In genomic region chr4:120400441-120400840, GRCh38 we compare ENCODE assay signal across 40 cellular contexts.
"Had no signal": no experiment of that assay in that cellular context is flagged by ENCODE, and none has a peak within 500 bp of the region (broad histone marks: within the 10 kb centered on the region; RNA-seq: fewer than 3 reads in every experiment).

No MANE protein-coding gene starts in this region.

- DNase-seq: activated effector memory CD4-positive, alpha-beta T cell treated with anti-CD3 and anti-CD28 coated beads, Interleukin-2, amount 50 U/mL, for 16 hours; activated effector memory CD4-positive, alpha-beta T cell treated with Interleukin-2 at 50 U/mL for 16 hours; activated gamma-delta T cell; activated gamma-delta T cell treated with Interleukin-2 at 50 U/mL for 16 hours; activated naive CD4-positive, alpha-beta T cell; activated naive CD4-positive, alpha-beta T cell treated with anti-CD3 and anti-CD28 coated beads for 36 hours; activated naive CD4-positive, alpha-beta T cell treated with anti-CD3 and anti-CD28 coated beads, Interleukin-2, amount 10 ng/mL, durations not matched to agents 7 days and 5 days; activated naive CD4-positive, alpha-beta T cell treated with anti-CD3 and anti-CD28 coated beads, Interleukin-2, amount 50 U/mL, for 16 hours; activated naive CD4-positive, alpha-beta T cell treated with Interleukin-2 at 50 U/mL for 16 hours; activated naive CD8-positive, alpha-beta T cell treated with anti-CD3 and anti-CD28 coated beads for 36 hours; activated naive CD8-positive, alpha-beta T cell treated with anti-CD3 and anti-CD28 coated beads, Interleukin-2, amount 10 ng/mL, durations not matched to agents 7 days and 5 days; activated naive CD8-positive, alpha-beta T cell treated with anti-CD3 and anti-CD28 coated beads, Interleukin-2, amount 50 U/mL, for 24 hours; activated T-cell treated with anti-CD3 and anti-CD28 coated beads, Interleukin-2, amount 50 U/mL, for 1 hour; activated T-cell treated with anti-CD3 and anti-CD28 coated beads, Interleukin-2, amount 50 U/mL, for 24 hours; activated T-cell treated with anti-CD3 and anti-CD28 coated beads, Interleukin-2, amount 50 U/mL, for 4 hours; activated T-cell treated with anti-CD3 and anti-CD28 coated beads, Interleukin-2, amount 50 U/mL, for 48 hours; activated T-cell treated with anti-CD3 and anti-CD28 coated beads, Interleukin-2, amount 50 U/mL, for 72 hours; adrenal gland; amniotic stem cell; amygdala; anterior cingulate cortex; aorta; body of pancreas; brain microvascular endothelial cell; caudate nucleus; central memory CD4-positive, alpha-beta T cell; cerebellar nuclear complex had no signal

- H3K36me3 Mint-ChIP-seq: activated naive CD4-positive, alpha-beta T cell treated with anti-CD3 and anti-CD28 coated beads, Interleukin-2, amount 10 ng/mL, durations not matched to agents 7 days and 5 days; activated naive CD4-positive, alpha-beta T cell treated with anti-CD3 and anti-CD28 coated beads, Interleukin-2, amount 50 U/mL, for 24 hours; activated naive CD4-positive, alpha-beta T cell treated with anti-CD3 and anti-CD28 coated beads, Interleukin-2, amount 50 U/mL, for 72 hours; activated naive CD8-positive, alpha-beta T cell; activated naive CD8-positive, alpha-beta T cell treated with anti-CD3 and anti-CD28 coated beads for 36 hours; activated naive CD8-positive, alpha-beta T cell treated with anti-CD3 and anti-CD28 coated beads, Interleukin-2, amount 10 ng/mL, durations not matched to agents 7 days and 5 days; brain had no signal

- ATAC-seq: activated naive CD4-positive, alpha-beta T cell treated with anti-CD3 and anti-CD28 coated beads, Interleukin-2, amount 50 U/mL, for 72 hours; activated naive CD8-positive, alpha-beta T cell treated with anti-CD3 and anti-CD28 coated beads, Interleukin-2, amount 50 U/mL, for 24 hours; activated T-cell treated with anti-CD3 and anti-CD28 coated beads, Interleukin-2, amount 50 U/mL, for 4 hours; activated T-cell treated with anti-CD3 and anti-CD28 coated beads, Interleukin-2, amount 50 U/mL, for 72 hours; activated T-helper 17 cell treated with anti-CD3 and anti-CD28 coated beads, Interleukin-2, amount 50 U/mL, for 72 hours; body of pancreas had no signal

- H3K27me3 Mint-ChIP-seq: activated naive CD4-positive, alpha-beta T cell treated with anti-CD3 and anti-CD28 coated beads, Interleukin-2, amount 10 ng/mL, durations not matched to agents 7 days and 5 days; activated naive CD4-positive, alpha-beta T cell treated with anti-CD3 and anti-CD28 coated beads, Interleukin-2, amount 50 U/mL, for 24 hours; activated naive CD8-positive, alpha-beta T cell treated with anti-CD3 and anti-CD28 coated beads, Interleukin-2, amount 10 ng/mL, durations not matched to agents 7 days and 5 days; activated naive CD8-positive, alpha-beta T cell treated with anti-CD3 and anti-CD28 coated beads, Interleukin-2, amount 50 U/mL, for 24 hours; activated T-cell treated with anti-CD3 and anti-CD28 coated beads, Interleukin-2, amount 50 U/mL, for 24 hours; activated T-helper 17 cell treated with anti-CD3 and anti-CD28 coated beads, Interleukin-2, amount 50 U/mL, for 72 hours; brain; central memory CD8-positive, alpha-beta T cell had no signal

- H3K36me3 ChIP-seq: adrenal gland, ascending aorta, brain microvascular endothelial cell, breast epithelium, cardiac muscle cell had no signal

- H3K27me3 ChIP-seq: adrenal gland, ascending aorta, body of pancreas, brain microvascular endothelial cell, breast epithelium, cardiac muscle cell had no signal

- H3K27ac Mint-ChIP-seq: activated naive CD4-positive, alpha-beta T cell treated with anti-CD3 and anti-CD28 coated beads for 36 hours; activated naive CD4-positive, alpha-beta T cell treated with anti-CD3 and anti-CD28 coated beads, Interleukin-2, amount 10 ng/mL, durations not matched to agents 7 days and 5 days; activated naive CD4-positive, alpha-beta T cell treated with anti-CD3 and anti-CD28 coated beads, Interleukin-2, amount 50 U/mL, for 24 hours; activated naive CD4-positive, alpha-beta T cell treated with anti-CD3 and anti-CD28 coated beads, Interleukin-2, amount 50 U/mL, for 72 hours; activated naive CD8-positive, alpha-beta T cell; activated naive CD8-positive, alpha-beta T cell treated with anti-CD3 and anti-CD28 coated beads for 36 hours; activated naive CD8-positive, alpha-beta T cell treated with anti-CD3 and anti-CD28 coated beads, Interleukin-2, amount 10 ng/mL, durations not matched to agents 7 days and 5 days; activated naive CD8-positive, alpha-beta T cell treated with anti-CD3 and anti-CD28 coated beads, Interleukin-2, amount 50 U/mL, for 24 hours; activated T-cell treated with anti-CD3 and anti-CD28 coated beads, Interleukin-2, amount 50 U/mL, for 24 hours; activated T-cell treated with anti-CD3 and anti-CD28 coated beads, Interleukin-2, amount 50 U/mL, for 72 hours; activated T-helper 1 cell treated with anti-CD3 and anti-CD28 coated beads, Interleukin-12 subunit alpha, Interleukin-12 subunit beta, Interleukin-2, Interleukin-4 antibody, amounts not matched to agents 30 ng/mL and 10 ng/mL and 1 ng/mL, durations not matched to agents 14 hours and 24 hours and 36 hours; activated T-helper 17 cell treated with anti-CD3 and anti-CD28 coated beads, Interleukin-2, amount 50 U/mL, for 72 hours; activated T-helper 2 cell treated with anti-CD3 and anti-CD28 coated beads, Interferon-gamma antibody, Interleukin-2, Interleukin-4, amounts not matched to agents 10 μg/mL and 5 μg/mL and 100 μg/mL, durations not matched to agents 14 hours and 24 hours and 36 hours; brain had no signal

- H3K4me1 Mint-ChIP-seq: activated naive CD4-positive, alpha-beta T cell treated with anti-CD3 and anti-CD28 coated beads, Interleukin-2, amount 10 ng/mL, durations not matched to agents 7 days and 5 days; activated naive CD4-positive, alpha-beta T cell treated with anti-CD3 and anti-CD28 coated beads, Interleukin-2, amount 50 U/mL, for 24 hours; activated naive CD8-positive, alpha-beta T cell treated with anti-CD3 and anti-CD28 coated beads for 36 hours; activated naive CD8-positive, alpha-beta T cell treated with anti-CD3 and anti-CD28 coated beads, Interleukin-2, amount 10 ng/mL, durations not matched to agents 7 days and 5 days; activated naive CD8-positive, alpha-beta T cell treated with anti-CD3 and anti-CD28 coated beads, Interleukin-2, amount 50 U/mL, for 24 hours; activated T-helper 17 cell treated with anti-CD3 and anti-CD28 coated beads, Interleukin-2, amount 50 U/mL, for 72 hours; brain; central memory CD8-positive, alpha-beta T cell had no signal

- H3K4me3 Mint-ChIP-seq: activated naive CD4-positive, alpha-beta T cell treated with anti-CD3 and anti-CD28 coated beads for 36 hours; activated naive CD4-positive, alpha-beta T cell treated with anti-CD3 and anti-CD28 coated beads, Interleukin-2, amount 10 ng/mL, durations not matched to agents 7 days and 5 days; activated naive CD4-positive, alpha-beta T cell treated with anti-CD3 and anti-CD28 coated beads, Interleukin-2, amount 50 U/mL, for 24 hours; activated naive CD8-positive, alpha-beta T cell; activated naive CD8-positive, alpha-beta T cell treated with anti-CD3 and anti-CD28 coated beads for 36 hours; activated naive CD8-positive, alpha-beta T cell treated with anti-CD3 and anti-CD28 coated beads, Interleukin-2, amount 10 ng/mL, durations not matched to agents 7 days and 5 days; activated naive CD8-positive, alpha-beta T cell treated with anti-CD3 and anti-CD28 coated beads, Interleukin-2, amount 50 U/mL, for 24 hours; activated T-cell treated with anti-CD3 and anti-CD28 coated beads, Interleukin-2, amount 50 U/mL, for 24 hours; activated T-cell treated with anti-CD3 and anti-CD28 coated beads, Interleukin-2, amount 50 U/mL, for 4 hours; activated T-cell treated with anti-CD3 and anti-CD28 coated beads, Interleukin-2, amount 50 U/mL, for 72 hours; activated T-helper 1 cell treated with anti-CD3 and anti-CD28 coated beads, Interleukin-12 subunit alpha, Interleukin-12 subunit beta, Interleukin-2, Interleukin-4 antibody, amounts not matched to agents 30 ng/mL and 10 ng/mL and 1 ng/mL, durations not matched to agents 14 hours and 24 hours and 36 hours; activated T-helper 17 cell treated with anti-CD3 and anti-CD28 coated beads, Interleukin-2, amount 50 U/mL, for 72 hours; brain; central memory CD8-positive, alpha-beta T cell had no signal

- H3K27ac ChIP-seq: adrenal gland, ascending aorta, body of pancreas, brain microvascular endothelial cell, breast epithelium, cardiac muscle cell had no signal

- H3K9me3 ChIP-seq: adrenal gland, ascending aorta, body of pancreas, breast epithelium had no signal

- FAIRE-seq: astrocyte, bronchial epithelial cell had no signal

- H3K4me3 ChIP-seq: adrenal gland, ascending aorta, body of pancreas, breast epithelium, cardiac muscle cell had no signal

- H3K9me3 Mint-ChIP-seq: activated naive CD4-positive, alpha-beta T cell treated with anti-CD3 and anti-CD28 coated beads for 36 hours; activated naive CD4-positive, alpha-beta T cell treated with anti-CD3 and anti-CD28 coated beads, Interleukin-2, amount 10 ng/mL, durations not matched to agents 7 days and 5 days; activated naive CD8-positive, alpha-beta T cell treated with anti-CD3 and anti-CD28 coated beads for 36 hours; activated naive CD8-positive, alpha-beta T cell treated with anti-CD3 and anti-CD28 coated beads, Interleukin-2, amount 50 U/mL, for 24 hours; activated T-cell treated with anti-CD3 and anti-CD28 coated beads, Interleukin-2, amount 50 U/mL, for 24 hours; activated T-cell treated with anti-CD3 and anti-CD28 coated beads, Interleukin-2, amount 50 U/mL, for 4 hours; activated T-helper 1 cell treated with anti-CD3 and anti-CD28 coated beads, Interleukin-12 subunit alpha, Interleukin-12 subunit beta, Interleukin-2, Interleukin-4 antibody, amounts not matched to agents 30 ng/mL and 10 ng/mL and 1 ng/mL, durations not matched to agents 14 hours and 24 hours and 36 hours; activated T-helper 17 cell treated with anti-CD3 and anti-CD28 coated beads, Interleukin-2, amount 50 U/mL, for 72 hours; activated T-helper 2 cell treated with anti-CD3 and anti-CD28 coated beads, Interferon-gamma antibody, Interleukin-2, Interleukin-4, amounts not matched to agents 10 μg/mL and 5 μg/mL and 100 μg/mL, durations not matched to agents 14 hours and 24 hours and 36 hours had no signal

- H3K4me1 ChIP-seq: adrenal gland, ascending aorta, body of pancreas, breast epithelium had no signal
